In genomic region chr5:10987881-10988504, GRCh38 we compare ENCODE assay signal across 8 cellular contexts.
DNase-seq lines count a peak whose midpoint lies in the region; ATAC-seq and TF ChIP-seq lines count a peak whose summit lies in the region.

No MANE protein-coding gene starts in this region.

- no peak overlapping the region for H2AFZ ChIP-seq in SU-DHL-6 (ENCODE audit: low read depth, low read length, severe bottlenecking)

- no peak overlapping the region for H3K9ac ChIP-seq in SU-DHL-6 (ENCODE audit: low read length)

- H3K79me2 ChIP-seq in SU-DHL-6 (ENCODE audit: insufficient read depth, low read length) = no peaks in the 10 kb centered on the region

- no peak overlapping the region for H3K4me3 ChIP-seq in SU-DHL-6 (ENCODE audit: insufficient read depth, low read length, poor library complexity, severe bottlenecking)

- no peaks in the 10 kb centered on the region for H3F3A ChIP-seq in SU-DHL-6 (ENCODE audit: insufficient read depth)

- H3K27ac ChIP-seq in SU-DHL-6 (ENCODE audit: low read depth, low read length) = no peak overlapping the region

- H4K20me1 ChIP-seq in SU-DHL-6 (ENCODE audit: low read depth, low read length) = no peaks in the 10 kb centered on the region

- peak; percentile 86 for ATAC-seq in GM21515 (IDR thresholded peaks at IDR 0.05; ENCODE audit: unreplicated experiment)
- ATAC-seq in activated naive CD8-positive, alpha-beta T cell treated with anti-CD3 and anti-CD28 coated beads, Interleukin-2, amount 50 U/mL, for 24 hours = peak; percentile 71

- no peak overlapping the region for H3K4me2 ChIP-seq in SU-DHL-6 (ENCODE audit: low read depth, low read length, poor library complexity, severe bottlenecking)

- peaks cover 8% of the 10 kb centered on the region for H3K4me1 Mint-ChIP-seq in activated naive CD8-positive, alpha-beta T cell treated with anti-CD3 and anti-CD28 coated beads, Interleukin-2, amount 50 U/mL, for 24 hours
- peaks cover 9 to 11% of the 10 kb centered on the region in 2 donors for H3K4me1 Mint-ChIP-seq in immature natural killer cell

- peak; percentile 71 for DNase-seq in Daoy (ENCODE audit: low read depth)
- peak; percentile 52 for DNase-seq in HT1080 (ENCODE audit: low read depth)
- DNase-seq in activated naive CD8-positive, alpha-beta T cell treated with anti-CD3 and anti-CD28 coated beads, Interleukin-2, amount 50 U/mL, for 24 hours = peak; percentile 77
- DNase-seq in immature natural killer cell = peak; percentile 32 to 51 (median 39)
- peak; percentile 71 to 83 for DNase-seq in stimulated activated CD4-positive, alpha-beta T cell treated with anti-CD3 and anti-CD28 coated beads, Interleukin-2, amount 100 ng/mL, for 24 hours
- no peak for DNase-seq in NK-92 treated with Interleukin-12 subunit alpha and Interleukin-12 subunit beta, amount 100 ng/mL, for 24 hours (lab: John Stamatoyannopoulos, UW)

- H3K36me3 Mint-ChIP-seq in activated naive CD8-positive, alpha-beta T cell treated with anti-CD3 and anti-CD28 coated beads, Interleukin-2, amount 50 U/mL, for 24 hours (ENCODE audit: low read depth) = no peaks in the 10 kb centered on the region
- no peaks in the 10 kb centered on the region for H3K36me3 Mint-ChIP-seq in immature natural killer cell

- H3K36me3 ChIP-seq in SU-DHL-6 (ENCODE audit: low read length) = no peaks in the 10 kb centered on the region

- H3K9me2 ChIP-seq in SU-DHL-6 (replicated peaks; ENCODE audit: insufficient read depth, low read length) = no peaks in the 10 kb centered on the region

- H3K27ac Mint-ChIP-seq in activated naive CD8-positive, alpha-beta T cell treated with anti-CD3 and anti-CD28 coated beads, Interleukin-2, amount 50 U/mL, for 24 hours = no peak overlapping the region
- H3K27ac Mint-ChIP-seq in immature natural killer cell = peak overlapping the region in 1 of 6 donors; percentile 24

- H3K4me3 Mint-ChIP-seq in activated naive CD8-positive, alpha-beta T cell treated with anti-CD3 and anti-CD28 coated beads, Interleukin-2, amount 50 U/mL, for 24 hours = no peak overlapping the region
- H3K4me3 Mint-ChIP-seq in immature natural killer cell = peak overlapping the region in 3 of 5 donors; percentile 33 to 67 (median 53)

- no peaks in the 10 kb centered on the region for H3K9me3 ChIP-seq in SU-DHL-6 (ENCODE audit: insufficient read depth, low read length)

- no peaks in the 10 kb centered on the region for H3K9me3 Mint-ChIP-seq in activated naive CD8-positive, alpha-beta T cell treated with anti-CD3 and anti-CD28 coated beads, Interleukin-2, amount 50 U/mL, for 24 hours
- no peaks in the 10 kb centered on the region for H3K9me3 Mint-ChIP-seq in immature natural killer cell

- peak; percentile 89 for TF ChIP-seq CTCF in SU-DHL-6 (IDR thresholded peaks at IDR 0.05; ENCODE audit: insufficient read depth, low read length, poor library complexity, severe bottlenecking)

- H3K27me3 ChIP-seq in SU-DHL-6 (ENCODE audit: low read length) = peaks cover 4% of the 10 kb centered on the region; the same call in 1 of the 2 replicates

- peaks cover 20% of the 10 kb centered on the region for H3K27me3 Mint-ChIP-seq in activated naive CD8-positive, alpha-beta T cell treated with anti-CD3 and anti-CD28 coated beads, Interleukin-2, amount 50 U/mL, for 24 hours
- peaks cover 2 to 6% (median 5%) of the 10 kb centered on the region in 3 donors for H3K27me3 Mint-ChIP-seq in immature natural killer cell (ENCODE audit: low read depth in 3 of 3)
